Comparison of ENCODE assay signal across 15 cellular contexts in genomic region chr5:80161165-80161564, GRCh38.
"Had no signal": no experiment of that assay in that cellular context is flagged by ENCODE, and none has a peak within 500 bp of the region (broad histone marks: within the 10 kb centered on the region; RNA-seq: fewer than 3 reads in every experiment).

No MANE protein-coding gene starts in this region.

- H3K4me1 ChIP-seq: ascending aorta, breast epithelium, right atrium auricular region had no signal

- ATAC-seq: activated CD4-positive, CD25-positive, alpha-beta regulatory T cell treated with anti-CD3 and anti-CD28 coated beads, Interleukin-2, amount 50 U/mL, for 24 hours; effector memory CD8-positive, alpha-beta T cell had no signal

- DNase-seq: activated CD8-positive, alpha-beta memory T cell treated with anti-CD3 and anti-CD28 coated beads, Interleukin-2, amount 50 U/mL, for 48 hours; activated naive CD4-positive, alpha-beta T cell treated with Interleukin-2 at 50 U/mL for 16 hours; dermis blood vessel endothelial cell; effector memory CD8-positive, alpha-beta T cell; mesendoderm; nephron progenitor cell; occipital lobe; SW 1271 had no signal

- H3K9me3 Mint-ChIP-seq: effector memory CD8-positive, alpha-beta T cell; stimulated activated naive CD8-positive, alpha-beta T cell treated with anti-CD3 and anti-CD28 coated beads, Interleukin-15, Interleukin-2, amounts not matched to agents 100 ng/mL and 50 ng/mL, for 24 hours; type B pancreatic cell had no signal

- H3K4me3 ChIP-seq: ascending aorta, breast epithelium, right atrium auricular region had no signal

- H3K27me3 ChIP-seq: ascending aorta, breast epithelium, right atrium auricular region had no signal

- H3K9me3 ChIP-seq: ascending aorta, breast epithelium, right atrium auricular region had no signal

- H3K4me3 Mint-ChIP-seq: effector memory CD8-positive, alpha-beta T cell; nephron progenitor cell; stimulated activated naive CD8-positive, alpha-beta T cell treated with anti-CD3 and anti-CD28 coated beads, Interleukin-15, Interleukin-2, amounts not matched to agents 100 ng/mL and 50 ng/mL, for 24 hours; type B pancreatic cell had no signal

- H3K27ac ChIP-seq: ascending aorta, breast epithelium, right atrium auricular region had no signal

- H3K27ac Mint-ChIP-seq: effector memory CD8-positive, alpha-beta T cell; nephron progenitor cell; stimulated activated naive CD8-positive, alpha-beta T cell treated with anti-CD3 and anti-CD28 coated beads, Interleukin-15, Interleukin-2, amounts not matched to agents 100 ng/mL and 50 ng/mL, for 24 hours; type B pancreatic cell had no signal

- H3K27me3 Mint-ChIP-seq: effector memory CD8-positive, alpha-beta T cell; progenitor cell of endocrine pancreas; stimulated activated naive CD8-positive, alpha-beta T cell treated with anti-CD3 and anti-CD28 coated beads, Interleukin-15, Interleukin-2, amounts not matched to agents 100 ng/mL and 50 ng/mL, for 24 hours; type B pancreatic cell had no signal
